18 cellular contexts compared by ENCODE assay signal in the genomic region with DNA sequence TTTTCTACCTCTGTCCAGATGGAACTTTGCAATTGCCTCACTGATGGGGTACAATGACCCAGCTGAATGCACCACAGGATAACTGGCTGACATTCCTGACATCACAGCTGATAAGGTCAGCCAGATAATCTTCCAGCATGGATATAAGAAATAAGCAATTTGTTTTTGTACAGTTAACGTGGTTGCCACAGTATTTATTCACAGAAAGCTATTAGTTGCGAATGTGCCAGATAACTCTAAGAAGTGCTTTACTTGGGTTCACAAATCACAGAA.
DNase-seq lines count a peak whose midpoint lies in the region; ATAC-seq and TF ChIP-seq lines count a peak whose summit lies in the region.
"Had no signal": no experiment of that assay in that cellular context is flagged by ENCODE, and none has a peak within 500 bp of the region (broad histone marks: within the 10 kb centered on the region; RNA-seq: fewer than 3 reads in every experiment).

No MANE protein-coding gene starts in this region.

- DNase-seq in IMR-90 (no peak), SK-N-SH (peak; percentile 36), mesenchymal stem cell (peak; percentile 3), DMS153 (lab: John Stamatoyannopoulos, UW) (no peak), HPDE6-E6E7 (ENCODE audit: extremely low spot score) (no peak)
- no peak for DNase-seq in naive thymus-derived CD8-positive, alpha-beta T cell
- DNase-seq: ACHN; C1 segment of cervical spinal cord; CD8-positive, alpha-beta memory T cell; DMS79 treated with DMSO at 0.1 percent for 48 hours; KG1; NCI-H1417 treated with DMSO at 0.1 percent for 48 hours; NCI-H187 treated with DMSO at 0.1 percent for 48 hours; NCI-H2227 treated with DMSO at 0.1 percent for 48 hours; NCI-H524; PC-3 had no signal

- H2AFZ ChIP-seq in IMR-90 (replicated peaks; ENCODE audit: low read length, poor library complexity), result no peak overlapping the region
- no peak overlapping the region for H2AFZ ChIP-seq in SK-N-SH (ENCODE audit: low read depth)
- H2AFZ ChIP-seq in mesenchymal stem cell (ENCODE audit: low read depth, low read length), result no peak overlapping the region
- peak overlapping the region; percentile 33 for H2AFZ ChIP-seq in parathyroid adenoma

- H3F3A ChIP-seq in SK-N-SH (replicated peaks; ENCODE audit: insufficient read depth), result peaks cover 11% of the 10 kb centered on the region

- intact Hi-C loops in IMR-90 (cut with micrococcal nuclease), result no loop called here

- in situ Hi-C loops in IMR-90 (cut with MboI; ENCODE audit: low sequenced_read_pairs), result no loop called here

- H3K9me1 ChIP-seq in IMR-90 (ENCODE audit: insufficient read depth, low read length), result no peaks in the 10 kb centered on the region

- WGBS in IMR-90 (ENCODE audit: extremely low coverage in 2 of 2, insufficient read length in 1 of 2), 2 experiments, result no CpG with 5 or more reads among the region's 2 CpGs
- 63% methylated on average over 2 of the region's 2 CpGs for WGBS in SK-N-SH (ENCODE audit: low lambda C conversion rate)
- WGBS in mesenchymal stem cell, result 82% methylated on average over 2 of the region's 2 CpGs

- H2BK5ac ChIP-seq in IMR-90 (ENCODE audit: low read depth, low read length, poor library complexity, severe bottlenecking) (no peak overlapping the region), mesenchymal stem cell (ENCODE audit: low read depth, low read length, poor library complexity, severe bottlenecking) (no peak overlapping the region)

- H3K79me1 ChIP-seq in IMR-90 (ENCODE audit: low read depth in 1 of 2, low read length in 2 of 2), result no peaks in the 10 kb centered on the region
- no peaks in the 10 kb centered on the region for H3K79me1 ChIP-seq in mesenchymal stem cell (replicated peaks; ENCODE audit: low read length, poor library complexity, severe bottlenecking)

- no peaks in the 10 kb centered on the region for H3K9me3 Mint-ChIP-seq in naive thymus-derived CD8-positive, alpha-beta T cell
- H3K9me3 Mint-ChIP-seq: CD8-positive, alpha-beta memory T cell had no signal

- H2AK9ac ChIP-seq in IMR-90 (replicated peaks; ENCODE audit: low read depth, low read length, poor library complexity), result no peak overlapping the region

- no peak overlapping the region for H2BK20ac ChIP-seq in IMR-90 (ENCODE audit: low read depth, low read length)

- H3K14ac ChIP-seq in IMR-90 (replicated peaks; ENCODE audit: low read depth, low read length) (no peak overlapping the region), mesenchymal stem cell (ENCODE audit: low read length in 2 of 2) (no peak overlapping the region)

- H3K9ac ChIP-seq in IMR-90 (ENCODE audit: low read depth, low read length) (no peak overlapping the region), SK-N-SH (no peak overlapping the region), mesenchymal stem cell (ENCODE audit: low read length) (peak overlapping the region; percentile 13), parathyroid adenoma (no peak overlapping the region)

- H3K27me3 Mint-ChIP-seq in naive thymus-derived CD8-positive, alpha-beta T cell, result peaks cover 0 to 9% (median 1%) of the 10 kb centered on the region in 5 donors

- H2BK15ac ChIP-seq in IMR-90 (ENCODE audit: low read depth, low read length) (peak overlapping the region; percentile 47; the same call in 2 of the 3 replicates), mesenchymal stem cell (ENCODE audit: low read depth, poor library complexity, severe bottlenecking) (no peak overlapping the region)

- H4K91ac ChIP-seq in IMR-90 (ENCODE audit: insufficient read depth, low read depth, low read length), result no peak overlapping the region
- H4K91ac ChIP-seq in mesenchymal stem cell (ENCODE audit: low read length), result no peak overlapping the region

- H3K4me1 ChIP-seq in IMR-90 (ENCODE audit: control insufficient read depth, insufficient read depth, low read length), result peaks cover 2% of the 10 kb centered on the region; the same call in 1 of the 2 replicates
- H3K4me1 ChIP-seq in SK-N-SH (ENCODE audit: control insufficient read depth in 1 of 2, insufficient read depth in 2 of 2, low read depth in 1 of 2, low read length in 1 of 2), result peaks cover 17 to 24% of the 10 kb centered on the region in 2 experiments; a peak in 3 of 4 replicates
- H3K4me1 ChIP-seq in mesenchymal stem cell (ENCODE audit: control insufficient read depth, insufficient read depth, low read depth, low read length), result no peaks in the 10 kb centered on the region
- peaks cover 33% of the 10 kb centered on the region for H3K4me1 ChIP-seq in parathyroid adenoma

- H3K18ac ChIP-seq in IMR-90 (ENCODE audit: low read depth, low read length) (peak overlapping the region; percentile 71; the same call in 1 of the 2 replicates), mesenchymal stem cell (ENCODE audit: low read depth in 1 of 2, low read length in 2 of 2) (no peak overlapping the region)

- no peak overlapping the region for H3K27ac Mint-ChIP-seq in naive thymus-derived CD8-positive, alpha-beta T cell
- H3K27ac Mint-ChIP-seq: CD8-positive, alpha-beta memory T cell had no signal

- no peak overlapping the region for H2BK12ac ChIP-seq in mesenchymal stem cell (ENCODE audit: low read length in 2 of 2)

- CTCF ChIA-PET in IMR-90 (lab: Yijun Ruan, JAX), result no interaction called here
- CTCF ChIA-PET in SK-N-SH (lab: Yijun Ruan, JAX), result no interaction called here

- no peak overlapping the region for H3K4me2 ChIP-seq in IMR-90 (ENCODE audit: low read depth, low read length)
- H3K4me2 ChIP-seq in SK-N-SH, result no peak overlapping the region
- H3K4me2 ChIP-seq in mesenchymal stem cell (ENCODE audit: low read length, poor library complexity, severe bottlenecking), result no peak overlapping the region
- H3K4me2 ChIP-seq in parathyroid adenoma (ENCODE audit: low read length), result no peak overlapping the region

- H3K79me2 ChIP-seq in SK-N-SH (ENCODE audit: insufficient read depth) (no peaks in the 10 kb centered on the region), parathyroid adenoma (no peaks in the 10 kb centered on the region)

- H4K20me1 ChIP-seq in IMR-90 (ENCODE audit: insufficient read depth, low read length), result no peaks in the 10 kb centered on the region
- no peaks in the 10 kb centered on the region for H4K20me1 ChIP-seq in SK-N-SH (ENCODE audit: insufficient read depth)

- H3K9me3 ChIP-seq in IMR-90 (ENCODE audit: control insufficient read depth, insufficient read depth, low read length) (no peaks in the 10 kb centered on the region), SK-N-SH (no peaks in the 10 kb centered on the region), mesenchymal stem cell (ENCODE audit: control insufficient read depth, low read length) (no peaks in the 10 kb centered on the region), parathyroid adenoma (ENCODE audit: control insufficient read depth, low read length) (no peaks in the 10 kb centered on the region)

- H3K4me3 ChIP-seq in IMR-90 (ENCODE audit: insufficient read depth, low read depth, low read length) (no peak overlapping the region), SK-N-SH (ENCODE audit: low read depth in 2 of 2, low read length in 1 of 2) (no peak overlapping the region), mesenchymal stem cell (ENCODE audit: insufficient read depth in 1 of 2, low read depth in 1 of 2, low read length in 2 of 2) (no peak overlapping the region), parathyroid adenoma (ENCODE audit: low read depth, low read length) (no peak overlapping the region)

- H3K4me3 Mint-ChIP-seq in naive thymus-derived CD8-positive, alpha-beta T cell, result no peak overlapping the region
- H3K4me3 Mint-ChIP-seq: CD8-positive, alpha-beta memory T cell had no signal

- TF ChIP-seq EP300 in SK-N-SH (IDR thresholded peaks at IDR 0.05; ENCODE audit: borderline replicate concordance in 1 of 2, low read depth in 1 of 2, low read length in 1 of 2), result peak in 1 of 2 experiments; percentile 40; a peak in 1 of 4 replicates

- no peak overlapping the region for H3K23ac ChIP-seq in IMR-90 (ENCODE audit: low read depth, low read length)
- H3K23ac ChIP-seq in mesenchymal stem cell (ENCODE audit: low read length in 2 of 2), result no peak overlapping the region

- TF ChIP-seq CTCF in IMR-90 (conservative IDR thresholded peaks at IDR 0.05; ENCODE audit: low read depth, low read length) (no peak), SK-N-SH (IDR thresholded peaks at IDR 0.05) (no peak), parathyroid adenoma (IDR thresholded peaks at IDR 0.05) (no peak)

- H4K5ac ChIP-seq in IMR-90 (ENCODE audit: low read depth, low read length), result no peak overlapping the region

- no peaks in the 10 kb centered on the region for H3K9me2 ChIP-seq in SK-N-SH

- no peak overlapping the region for H3K27ac ChIP-seq in IMR-90 (ENCODE audit: insufficient read depth, low read length)
- H3K27ac ChIP-seq in SK-N-SH (ENCODE audit: low read depth in 2 of 2, low read length in 1 of 2), result peak overlapping the region; percentile 15 to 34; a peak in 2 of 4 replicates
- no peak overlapping the region for H3K27ac ChIP-seq in mesenchymal stem cell (ENCODE audit: low read length, poor library complexity, severe bottlenecking)
- H3K27ac ChIP-seq in parathyroid adenoma, result no peak overlapping the region
- H3K27ac ChIP-seq: RWPE1 had no signal

- no peaks in the 10 kb centered on the region for H3K36me3 Mint-ChIP-seq in naive thymus-derived CD8-positive, alpha-beta T cell
- H3K36me3 Mint-ChIP-seq: CD8-positive, alpha-beta memory T cell had no signal

- POLR2A ChIA-PET in IMR-90 (lab: Charles Lee; ENCODE audit: unreplicated experiment), result no interaction called here
- POLR2A ChIA-PET in SK-N-SH (lab: Yijun Ruan, JAX), result no interaction called here
- POLR2A ChIA-PET in naive thymus-derived CD8-positive, alpha-beta T cell (lab: Charles Lee), result no interaction called here

- no peak for TF ChIP-seq POLR2A in IMR-90 (IDR thresholded peaks at IDR 0.05; ENCODE audit: low read depth, low read length)

- no TSS peak for BruUV-seq in IMR-90 (replicated peaks; lab: Mats Ljungman, UMichigan)

- H3K56ac ChIP-seq in IMR-90 (ENCODE audit: extremely low read depth, insufficient read depth, low read length), result no peak overlapping the region

- H2BK120ac ChIP-seq in IMR-90 (ENCODE audit: low read depth, low read length), result 0 out of 2 replicates have a peak overlapping the region, but pooled peaks have one; percentile 26
- no peak overlapping the region for H2BK120ac ChIP-seq in mesenchymal stem cell (ENCODE audit: low read depth, low read length)

- no peak overlapping the region for H3K4ac ChIP-seq in IMR-90 (ENCODE audit: low read depth, low read length)
- no peak overlapping the region for H3K4ac ChIP-seq in mesenchymal stem cell (ENCODE audit: low read depth in 1 of 2, low read length in 2 of 2)

- dilution Hi-C loops in IMR-90 (cut with HindIII; ENCODE audit: low sequenced_read_pairs, unreplicated experiment), result no loop called here

- no peaks in the 10 kb centered on the region for H3K36me3 ChIP-seq in IMR-90 (ENCODE audit: control insufficient read depth, insufficient read depth, low read length)
- H3K36me3 ChIP-seq in SK-N-SH (replicated peaks in 1 of 2; ENCODE audit: control insufficient read depth in 1 of 2, insufficient read depth in 2 of 2, low read length in 1 of 2), result peaks cover 0 to 3% of the 10 kb centered on the region in 2 experiments
- no peaks in the 10 kb centered on the region for H3K36me3 ChIP-seq in mesenchymal stem cell (ENCODE audit: control insufficient read depth in 1 of 2, insufficient read depth in 2 of 2, low read depth in 1 of 2, low read length in 2 of 2)
- no peaks in the 10 kb centered on the region for H3K36me3 ChIP-seq in parathyroid adenoma (ENCODE audit: control insufficient read depth, insufficient read depth, low read length)

- no peak for ATAC-seq in IMR-90 (ENCODE audit: low read depth)
- ATAC-seq in naive thymus-derived CD8-positive, alpha-beta T cell, result no peak
- ATAC-seq: PC-3 had no signal

- H3K4me1 Mint-ChIP-seq in naive thymus-derived CD8-positive, alpha-beta T cell, result no peaks in the 10 kb centered on the region
- H3K4me1 Mint-ChIP-seq: CD8-positive, alpha-beta memory T cell had no signal

- H3K27me3 ChIP-seq in IMR-90 (ENCODE audit: control insufficient read depth, insufficient read depth, low read length), result no peaks in the 10 kb centered on the region
- no peaks in the 10 kb centered on the region for H3K27me3 ChIP-seq in SK-N-SH (ENCODE audit: insufficient read depth)
- H3K27me3 ChIP-seq in mesenchymal stem cell (ENCODE audit: control insufficient read depth in 1 of 2, insufficient read depth in 1 of 2, low read length in 2 of 2), result no peaks in the 10 kb centered on the region
- no peaks in the 10 kb centered on the region for H3K27me3 ChIP-seq in parathyroid adenoma (ENCODE audit: control insufficient read depth, insufficient read depth, low read length)

- H4K8ac ChIP-seq in IMR-90 (ENCODE audit: low read depth in 2 of 2, low read length in 2 of 2) (no peak overlapping the region), mesenchymal stem cell (ENCODE audit: low read length) (no peak overlapping the region)

- TF ChIP-seq RAD21 in IMR-90 (IDR thresholded peaks at IDR 0.05; ENCODE audit: low read length) (no peak), SK-N-SH (IDR thresholded peaks at IDR 0.05; ENCODE audit: low read length) (no peak)

- H2AK5ac ChIP-seq in IMR-90 (ENCODE audit: low read depth, low read length), result peak overlapping the region; percentile 15; the same call in 1 of the 2 replicates
- no peak overlapping the region for H2AK5ac ChIP-seq in mesenchymal stem cell (ENCODE audit: low read length, severe bottlenecking)

Comparison
In these comparisons a context has a peak if more than half of its experiments do, and no peak if none do; other contexts are left out.
1. DNase-seq: peak in SK-N-SH (single experiment) and mesenchymal stem cell (single experiment); none in IMR-90 (single experiment), DMS153 (single experiment), naive thymus-derived CD8-positive, alpha-beta T cell (0 of 10) and HPDE6-E6E7 (single experiment).
2. H3K27ac ChIP-seq: peak in SK-N-SH (2 of 2); none in IMR-90 (single experiment), mesenchymal stem cell (single experiment) and parathyroid adenoma (single experiment).